In genomic region chr9:116156621-116157314, GRCh38 we compare ENCODE assay signal across 8 cellular contexts.
DNase-seq lines count a peak whose midpoint lies in the region; ATAC-seq and TF ChIP-seq lines count a peak whose summit lies in the region.

No MANE protein-coding gene starts in this region.

- H3K36me3 ChIP-seq in HEK293 (ENCODE audit: control insufficient read depth in 2 of 2, insufficient read depth in 1 of 2, low read length in 2 of 2) (no peaks in the 10 kb centered on the region), neuron (ENCODE audit: insufficient read depth, low read length) (no peaks in the 10 kb centered on the region)

- POLR2A ChIA-PET in HEK293 (lab: Yijun Ruan, JAX) = interaction anchor here (1.2 kb wide), 1 partner anchor 208 kb away, joined by 3 read pairs; no protein-coding TSS in a partner anchor

- H3K4me3 ChIP-seq in HEK293 (ENCODE audit: low read depth, low read length) (peak overlapping the region; percentile 10), fibroblast of mammary gland (ENCODE audit: control insufficient read depth, low read depth, low read length) (peak overlapping the region; percentile 81), neuron (ENCODE audit: low read length) (peak overlapping the region; percentile 48)

- H3K9me3 ChIP-seq in HEK293 (ENCODE audit: control insufficient read depth, insufficient read depth, low read depth, low read length) (no peaks in the 10 kb centered on the region), neuron (ENCODE audit: low read length) (no peaks in the 10 kb centered on the region)

- peak; percentile 56 for DNase-seq in OCI-M1 (lab: John Stamatoyannopoulos, UW)
- DNase-seq in fibroblast of mammary gland (ENCODE audit: low read depth) = peak; percentile 93
- DNase-seq in activated effector memory CD4-positive, alpha-beta T cell treated with anti-CD3 and anti-CD28 coated beads, Interleukin-2, amount 50 U/mL, for 16 hours = no peak
- DNase-seq in activated naive CD4-positive, alpha-beta T cell treated with Interleukin-2 at 50 U/mL for 16 hours = no peak
- no peak for DNase-seq in activated CD4-positive, alpha-beta T cell treated with anti-CD3 and anti-CD28 coated beads, Interleukin-2, amount 50 U/mL, for 1 hour
- DNase-seq in stimulated activated naive CD8-positive, alpha-beta T cell treated with anti-CD3 and anti-CD28 coated beads, Interleukin-15, Interleukin-2, amounts not matched to agents 100 U/mL and 50 U/mL, for 24 hours = no peak

- peak overlapping the region; percentile 58 for H2AFZ ChIP-seq in neuron (ENCODE audit: low read depth, low read length)

- H3K27me3 ChIP-seq in neuron (ENCODE audit: insufficient read depth, low read length) = no peaks in the 10 kb centered on the region

- CTCF ChIA-PET in HEK293 (lab: Yijun Ruan, JAX) = interaction anchor here (0.6 to 2.7 kb wide), 5 partner anchors 9 to 451 kb away, joined by 3 to 9 read pairs (median 3); no protein-coding TSS in a partner anchor

- no peak for ATAC-seq in stimulated activated naive CD8-positive, alpha-beta T cell treated with anti-CD3 and anti-CD28 coated beads, Interleukin-15, Interleukin-2, amounts not matched to agents 100 U/mL and 50 U/mL, for 24 hours

- no peak for TF ChIP-seq CTCF in HEK293 (tag by site-specific recombination; IDR thresholded peaks at IDR 0.05)
- no peak for TF ChIP-seq CTCF in fibroblast of mammary gland (conservative IDR thresholded peaks at IDR 0.05; ENCODE audit: control insufficient read depth, insufficient read depth, low read depth, low read length)

- peak overlapping the region; percentile 83 for H3K27ac ChIP-seq in HEK293 (ENCODE audit: extremely low read depth, low read depth, low read length)

- peaks cover 7% of the 10 kb centered on the region for H3K4me1 ChIP-seq in HEK293 (ENCODE audit: control insufficient read depth, insufficient read depth, low read length)
- H3K4me1 ChIP-seq in neuron (ENCODE audit: insufficient read depth, low read length) = peaks cover 41% of the 10 kb centered on the region

TF ChIP-seq in HEK293, 187 proteins besides CTCF, POLR2A, EP300 and RAD21 (continues in another document):
- TF ChIP-seq PBX3 (CRISPR knock-in tag; IDR thresholded peaks at IDR 0.05) (no peak), ZSCAN18 (tag by site-specific recombination; IDR thresholded peaks at IDR 0.05) (no peak), OVOL3 (tag by site-specific recombination; IDR thresholded peaks at IDR 0.05) (no peak), ZBTB10 (tag by site-specific recombination; IDR thresholded peaks at IDR 0.05) (no peak), ZSCAN30 (tag by site-specific recombination; IDR thresholded peaks at IDR 0.05) (no peak), ZNF530 (tag by site-specific recombination; IDR thresholded peaks at IDR 0.05; ENCODE audit: low read depth) (no peak), ZNF610 (tag by site-specific recombination; IDR thresholded peaks at IDR 0.05; ENCODE audit: borderline replicate concordance) (no peak), ZNF335 (tag by site-specific recombination; conservative IDR thresholded peaks at IDR 0.05) (peak; percentile 94), ZNF549 (tag by site-specific recombination; IDR thresholded peaks at IDR 0.05) (no peak), ZNF211 (tag by site-specific recombination; IDR thresholded peaks at IDR 0.05; ENCODE audit: low read depth) (no peak), SP3 (tag by site-specific recombination; IDR thresholded peaks at IDR 0.05) (no peak), ZIC2 (tag by site-specific recombination; IDR thresholded peaks at IDR 0.05) (peak; percentile 61), ZNF585B (tag by site-specific recombination; IDR thresholded peaks at IDR 0.05) (no peak), ZNF639 (tag by site-specific recombination; IDR thresholded peaks at IDR 0.05) (no peak), ZBTB8A (tag by site-specific recombination; IDR thresholded peaks at IDR 0.05) (no peak), PRDM10 (tag by site-specific recombination; IDR thresholded peaks at IDR 0.05) (peak; percentile 85), HOXC10 (CRISPR knock-in tag; IDR thresholded peaks at IDR 0.05) (no peak), ZNF426 (tag by site-specific recombination; IDR thresholded peaks at IDR 0.05) (no peak), ZNF785 (tag by site-specific recombination; IDR thresholded peaks at IDR 0.05) (no peak)

Comparison
In these comparisons a context has a peak if more than half of its experiments do, and no peak if none do; other contexts are left out.
1. H3K4me3 ChIP-seq: peak in every context shown above with its lines; median percentile 81 in fibroblast of mammary gland; 48 in neuron; 10 in HEK293.
2. DNase-seq: peak in OCI-M1 (single experiment) and fibroblast of mammary gland (single experiment); none in activated effector memory CD4-positive, alpha-beta T cell treated with anti-CD3 and anti-CD28 coated beads, Interleukin-2, amount 50 U/mL, for 16 hours (single experiment), activated naive CD4-positive, alpha-beta T cell treated with Interleukin-2 at 50 U/mL for 16 hours (single experiment), activated CD4-positive, alpha-beta T cell treated with anti-CD3 and anti-CD28 coated beads, Interleukin-2, amount 50 U/mL, for 1 hour (single experiment) and stimulated activated naive CD8-positive, alpha-beta T cell treated with anti-CD3 and anti-CD28 coated beads, Interleukin-15, Interleukin-2, amounts not matched to agents 100 U/mL and 50 U/mL, for 24 hours (single experiment).